ENCODE assay signal across 1 cellular context in the genomic region with DNA sequence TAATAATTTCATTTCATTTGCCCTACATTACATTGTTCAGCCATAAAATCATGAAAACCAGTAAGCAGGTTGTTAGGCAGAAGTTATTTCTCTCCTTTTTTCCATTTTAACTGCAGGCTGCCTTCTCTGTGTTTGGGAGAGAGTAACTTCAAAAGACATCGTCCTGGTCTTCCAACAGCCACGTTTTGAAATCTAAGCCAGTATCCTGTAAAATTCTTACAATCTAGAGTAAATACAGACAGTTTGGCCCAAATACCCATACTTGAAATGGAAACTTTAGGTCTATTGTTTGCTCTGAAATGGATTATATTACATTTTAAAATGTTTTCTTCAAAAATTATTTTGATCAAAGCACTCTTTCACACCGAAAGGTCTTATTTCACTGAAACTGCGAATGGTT.
TF ChIP-seq lines count a peak whose summit lies in the region.

No MANE protein-coding gene starts in this region.

TF ChIP-seq in HCT116, 20 proteins besides CTCF, POLR2A, EP300 and RAD21 (continued from another document):
- TF ChIP-seq EZH2phosphoT487 (IDR thresholded peaks at IDR 0.05; ENCODE audit: borderline replicate concordance) (no peak), ZFX (IDR thresholded peaks at IDR 0.05) (no peak), FOSL1 (IDR thresholded peaks at IDR 0.05; ENCODE audit: low read depth) (no peak), EZH2 (IDR thresholded peaks at IDR 0.05) (no peak)
- TF ChIP-seq, protein P1, sequence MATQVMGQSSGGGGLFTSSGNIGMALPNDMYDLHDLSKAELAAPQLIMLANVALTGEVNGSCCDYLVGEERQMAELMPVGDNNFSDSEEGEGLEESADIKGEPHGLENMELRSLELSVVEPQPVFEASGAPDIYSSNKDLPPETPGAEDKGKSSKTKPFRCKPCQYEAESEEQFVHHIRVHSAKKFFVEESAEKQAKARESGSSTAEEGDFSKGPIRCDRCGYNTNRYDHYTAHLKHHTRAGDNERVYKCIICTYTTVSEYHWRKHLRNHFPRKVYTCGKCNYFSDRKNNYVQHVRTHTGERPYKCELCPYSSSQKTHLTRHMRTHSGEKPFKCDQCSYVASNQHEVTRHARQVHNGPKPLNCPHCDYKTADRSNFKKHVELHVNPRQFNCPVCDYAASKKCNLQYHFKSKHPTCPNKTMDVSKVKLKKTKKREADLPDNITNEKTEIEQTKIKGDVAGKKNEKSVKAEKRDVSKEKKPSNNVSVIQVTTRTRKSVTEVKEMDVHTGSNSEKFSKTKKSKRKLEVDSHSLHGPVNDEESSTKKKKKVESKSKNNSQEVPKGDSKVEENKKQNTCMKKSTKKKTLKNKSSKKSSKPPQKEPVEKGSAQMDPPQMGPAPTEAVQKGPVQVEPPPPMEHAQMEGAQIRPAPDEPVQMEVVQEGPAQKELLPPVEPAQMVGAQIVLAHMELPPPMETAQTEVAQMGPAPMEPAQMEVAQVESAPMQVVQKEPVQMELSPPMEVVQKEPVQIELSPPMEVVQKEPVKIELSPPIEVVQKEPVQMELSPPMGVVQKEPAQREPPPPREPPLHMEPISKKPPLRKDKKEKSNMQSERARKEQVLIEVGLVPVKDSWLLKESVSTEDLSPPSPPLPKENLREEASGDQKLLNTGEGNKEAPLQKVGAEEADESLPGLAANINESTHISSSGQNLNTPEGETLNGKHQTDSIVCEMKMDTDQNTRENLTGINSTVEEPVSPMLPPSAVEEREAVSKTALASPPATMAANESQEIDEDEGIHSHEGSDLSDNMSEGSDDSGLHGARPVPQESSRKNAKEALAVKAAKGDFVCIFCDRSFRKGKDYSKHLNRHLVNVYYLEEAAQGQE (IDR thresholded peaks at IDR 0.05; ENCODE audit: low read depth): no peak
- TF ChIP-seq, protein P2, sequence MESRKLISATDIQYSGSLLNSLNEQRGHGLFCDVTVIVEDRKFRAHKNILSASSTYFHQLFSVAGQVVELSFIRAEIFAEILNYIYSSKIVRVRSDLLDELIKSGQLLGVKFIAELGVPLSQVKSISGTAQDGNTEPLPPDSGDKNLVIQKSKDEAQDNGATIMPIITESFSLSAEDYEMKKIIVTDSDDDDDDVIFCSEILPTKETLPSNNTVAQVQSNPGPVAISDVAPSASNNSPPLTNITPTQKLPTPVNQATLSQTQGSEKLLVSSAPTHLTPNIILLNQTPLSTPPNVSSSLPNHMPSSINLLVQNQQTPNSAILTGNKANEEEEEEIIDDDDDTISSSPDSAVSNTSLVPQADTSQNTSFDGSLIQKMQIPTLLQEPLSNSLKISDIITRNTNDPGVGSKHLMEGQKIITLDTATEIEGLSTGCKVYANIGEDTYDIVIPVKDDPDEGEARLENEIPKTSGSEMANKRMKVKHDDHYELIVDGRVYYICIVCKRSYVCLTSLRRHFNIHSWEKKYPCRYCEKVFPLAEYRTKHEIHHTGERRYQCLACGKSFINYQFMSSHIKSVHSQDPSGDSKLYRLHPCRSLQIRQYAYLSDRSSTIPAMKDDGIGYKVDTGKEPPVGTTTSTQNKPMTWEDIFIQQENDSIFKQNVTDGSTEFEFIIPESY (IDR thresholded peaks at IDR 0.05; ENCODE audit: extremely low read depth, insufficient replicate concordance, low read length): no peak
